8 cellular contexts compared by ENCODE assay signal in genomic region chr1:204128964-204129896, GRCh38. TPM values are rescaled to one million over a fixed set of nuclear protein-coding genes. Genes with fewer than 3 reads are reported as not detected.
DNase-seq lines count a peak whose midpoint lies in the region; ATAC-seq and TF ChIP-seq lines count a peak whose summit lies in the region.

No MANE protein-coding gene starts in this region.

- peak overlapping the region; percentile 19 to 79 (median 57) for H3K4me2 ChIP-seq in BLaER1 treated with 17β-estradiol and CSF1 and Interleukin-3, amounts not matched to agents 10 nM and 100 nM

- POLR2A ChIA-PET in HEK293T (lab: Yijun Ruan, JAX): interaction anchor here (0.6 to 1.3 kb wide), 3 partner anchors 22 to 267 kb away, joined by 3 to 6 read pairs (median 5); partner anchors contain the start of gene ETNK2

- ATAC-seq in left lobe of liver (peak; percentile 68), HG03045 (IDR thresholded peaks at IDR 0.05; ENCODE audit: unreplicated experiment) (no peak)

- H3K36me3 ChIP-seq in BLaER1 treated with 17β-estradiol and CSF1 and Interleukin-3, amounts not matched to agents 10 nM and 100 nM: peaks cover 0 to 3% (median 0%) of the 10 kb centered on the region in 11 experiments; a peak in 1 of 22 replicates

- CTCF ChIA-PET in HEK293T (lab: Yijun Ruan, JAX): interaction anchor here (0.5 to 3.5 kb wide), 19 partner anchors 9 to 423 kb away, joined by 3 to 27 read pairs (median 4); partner anchors contain the start of gene ETNK2

- H3K9me3 Mint-ChIP-seq in activated CD4-positive, alpha-beta T cell treated with anti-CD3 and anti-CD28 coated beads, Interleukin-2, amount 10 ng/mL, durations not matched to agents 24 days and 14 days: no peaks in the 10 kb centered on the region

- no peaks in the 10 kb centered on the region for H3K27me3 Mint-ChIP-seq in activated CD4-positive, alpha-beta T cell treated with anti-CD3 and anti-CD28 coated beads, Interleukin-2, amount 10 ng/mL, durations not matched to agents 24 days and 14 days

- H3K27ac ChIP-seq in BLaER1 treated with 17β-estradiol and CSF1 and Interleukin-3, amounts not matched to agents 10 nM and 100 nM: no peak overlapping the region

- H3K4me1 Mint-ChIP-seq in activated CD4-positive, alpha-beta T cell treated with anti-CD3 and anti-CD28 coated beads, Interleukin-2, amount 10 ng/mL, durations not matched to agents 24 days and 14 days: peaks cover 9% of the 10 kb centered on the region

- no peaks in the 10 kb centered on the region for H3K36me3 Mint-ChIP-seq in activated CD4-positive, alpha-beta T cell treated with anti-CD3 and anti-CD28 coated beads, Interleukin-2, amount 10 ng/mL, durations not matched to agents 24 days and 14 days (ENCODE audit: low read depth)

- no peaks in the 10 kb centered on the region for H3K27me3 ChIP-seq in BLaER1 treated with 17β-estradiol and CSF1 and Interleukin-3, amounts not matched to agents 10 nM and 100 nM

- no peaks in the 10 kb centered on the region for H4K20me1 ChIP-seq in BLaER1 treated with 17β-estradiol and CSF1 and Interleukin-3, amounts not matched to agents 10 nM and 100 nM

- peak overlapping the region in 8 of 11 experiments; percentile 28 to 67 (median 50); a peak in 11 of 22 replicates for H3K9ac ChIP-seq in BLaER1 treated with 17β-estradiol and CSF1 and Interleukin-3, amounts not matched to agents 10 nM and 100 nM

- H3K4me1 ChIP-seq in BLaER1 treated with 17β-estradiol and CSF1 and Interleukin-3, amounts not matched to agents 10 nM and 100 nM: peaks cover 4 to 34% (median 11%) of the 10 kb centered on the region in 10 experiments; a peak in 17 of 20 replicates

- intact Hi-C loops in activated CD4-positive, alpha-beta T cell treated with anti-CD3 and anti-CD28 coated beads, Interleukin-2, amount 10 ng/mL, durations not matched to agents 24 days and 14 days (cut with micrococcal nuclease): loop anchor here (1.0 kb wide), 1 partner anchor 268 kb away; the partner anchor contains the start of gene SNRPE

- H3K9me3 ChIP-seq in BLaER1 treated with 17β-estradiol and CSF1 and Interleukin-3, amounts not matched to agents 10 nM and 100 nM (replicated peaks in 1 of 11): no peaks in the 10 kb centered on the region

- H3K4me3 Mint-ChIP-seq in activated CD4-positive, alpha-beta T cell treated with anti-CD3 and anti-CD28 coated beads, Interleukin-2, amount 10 ng/mL, durations not matched to agents 24 days and 14 days: peak overlapping the region; percentile 53

- peak; percentile 95 for DNase-seq in HEK293T (ENCODE audit: extremely low spot score)
- DNase-seq in NCI-H345 treated with DMSO at 0.1 percent for 48 hours (lab: John Stamatoyannopoulos, UW; ENCODE audit: unreplicated experiment): peak; percentile 72
- DNase-seq in activated CD4-positive, alpha-beta T cell treated with anti-CD3 and anti-CD28 coated beads, Interleukin-2, amount 10 ng/mL, durations not matched to agents 24 days and 14 days: peak; percentile 86
- DNase-seq in cortex of kidney (lab: John Stamatoyannopoulos, UW): peak; percentile 35
- DNase-seq in left lobe of liver (ENCODE audit: low spot score): peak; percentile 94
- peak; percentile 28 for DNase-seq in stimulated activated CD4-positive, alpha-beta T cell treated with anti-CD3 and anti-CD28 coated beads, Interleukin-2, amount 100 ng/mL, for 4 hours (ENCODE audit: low read depth)

- no peak overlapping the region for H3K27ac Mint-ChIP-seq in activated CD4-positive, alpha-beta T cell treated with anti-CD3 and anti-CD28 coated beads, Interleukin-2, amount 10 ng/mL, durations not matched to agents 24 days and 14 days

- H3K4me3 ChIP-seq in BLaER1 treated with 17β-estradiol and CSF1 and Interleukin-3, amounts not matched to agents 10 nM and 100 nM: peak overlapping the region in 1 of 10 experiments; percentile 28; a peak in 1 of 20 replicates

TF ChIP-seq in HEK293T, 16 proteins besides CTCF, POLR2A, EP300 and RAD21:
- TF ChIP-seq TARDBP (IDR thresholded peaks at IDR 0.05): no peak
- no peak for TF ChIP-seq FOXK2 (IDR thresholded peaks at IDR 0.05)
- no peak for TF ChIP-seq HDGF (IDR thresholded peaks at IDR 0.05; ENCODE audit: borderline replicate concordance)
- TF ChIP-seq ZNF384 (IDR thresholded peaks at IDR 0.05): no peak
- TF ChIP-seq PKNOX1 (IDR thresholded peaks at IDR 0.05): no peak
- TF ChIP-seq FOXM1 (IDR thresholded peaks at IDR 0.05; ENCODE audit: borderline replicate concordance): no peak
- no peak for TF ChIP-seq LEF1 (IDR thresholded peaks at IDR 0.05; ENCODE audit: borderline replicate concordance)
- TF ChIP-seq SP1 (IDR thresholded peaks at IDR 0.05): no peak
- TF ChIP-seq BHLHE40 (IDR thresholded peaks at IDR 0.05; ENCODE audit: borderline replicate concordance): no peak
- TF ChIP-seq L3MBTL2 (conservative IDR thresholded peaks at IDR 0.05): no peak
- TF ChIP-seq ARNT (IDR thresholded peaks at IDR 0.05): no peak
- TF ChIP-seq CTBP1 (IDR thresholded peaks at IDR 0.05; ENCODE audit: borderline replicate concordance): no peak
- no peak for TF ChIP-seq SUZ12 (IDR thresholded peaks at IDR 0.05)
- TF ChIP-seq ELF4 (IDR thresholded peaks at IDR 0.05): no peak
- no peak for TF ChIP-seq NFRKB (IDR thresholded peaks at IDR 0.05)
- no peak for TF ChIP-seq FOXA1 (IDR thresholded peaks at IDR 0.05)

RNA-seq across cellular contexts. Expression of gene ETNK2, which starts 22.6 kb away (rescaled TPM):
- 0.07 TPM in 1 of 2 replicates, not detected in the other for total RNA-seq in activated CD4-positive, alpha-beta T cell treated with anti-CD3 and anti-CD28 coated beads, Interleukin-2, amount 10 ng/mL, durations not matched to agents 24 days and 14 days
- total RNA-seq in left lobe of liver: 213 TPM

RNA-seq across cellular contexts. Expression of gene REN, which starts 36.9 kb away (rescaled TPM):
- total RNA-seq in activated CD4-positive, alpha-beta T cell treated with anti-CD3 and anti-CD28 coated beads, Interleukin-2, amount 10 ng/mL, durations not matched to agents 24 days and 14 days: not detected in 2 replicates
- 0.20 TPM for total RNA-seq in left lobe of liver

RNA-seq across cellular contexts. Expression of gene SOX13, which starts 56.3 kb away (rescaled TPM):
- total RNA-seq in activated CD4-positive, alpha-beta T cell treated with anti-CD3 and anti-CD28 coated beads, Interleukin-2, amount 10 ng/mL, durations not matched to agents 24 days and 14 days: 0.17 TPM in 1 of 2 replicates, not detected in the other
- total RNA-seq in left lobe of liver: 33.8 TPM

Comparison
In these comparisons a context has a peak if more than half of its experiments do, and no peak if none do; other contexts are left out.
1. DNase-seq: peak in every context shown above with its lines; median percentile 95 in HEK293T; 94 in left lobe of liver; 86 in activated CD4-positive, alpha-beta T cell treated with anti-CD3 and anti-CD28 coated beads, Interleukin-2, amount 10 ng/mL, durations not matched to agents 24 days and 14 days; 72 in NCI-H345 treated with DMSO at 0.1 percent for 48 hours; 35 in cortex of kidney; 28 in stimulated activated CD4-positive, alpha-beta T cell treated with anti-CD3 and anti-CD28 coated beads, Interleukin-2, amount 100 ng/mL, for 4 hours.
2. RNA of gene ETNK2, which starts 22.6 kb away (total RNA-seq): 213 TPM in left lobe of liver (single experiment); 0.07 TPM in activated CD4-positive, alpha-beta T cell treated with anti-CD3 and anti-CD28 coated beads, Interleukin-2, amount 10 ng/mL, durations not matched to agents 24 days and 14 days; every median in the first group is over 100 times any median in the second.
3. RNA of gene SOX13, which starts 56.3 kb away (total RNA-seq): 33.8 TPM in left lobe of liver (single experiment); 0.17 TPM in activated CD4-positive, alpha-beta T cell treated with anti-CD3 and anti-CD28 coated beads, Interleukin-2, amount 10 ng/mL, durations not matched to agents 24 days and 14 days; every median in the first group is over 10 times any median in the second.